28 cellular contexts compared by ENCODE assay signal in genomic region chr5:173178369-173178910, GRCh38. TPM values are rescaled to one million over a fixed set of nuclear protein-coding genes. Genes with fewer than 3 reads are reported as not detected.
DNase-seq lines count a peak whose midpoint lies in the region; ATAC-seq and TF ChIP-seq lines count a peak whose summit lies in the region.
"Had no signal": no experiment of that assay in that cellular context is flagged by ENCODE, and none has a peak within 500 bp of the region (broad histone marks: within the 10 kb centered on the region; RNA-seq: fewer than 3 reads in every experiment).

No MANE protein-coding gene starts in this region.

- no peaks in the 10 kb centered on the region for H3K4me1 Mint-ChIP-seq in stimulated activated effector memory CD8-positive, alpha-beta T cell treated with anti-CD3 and anti-CD28 coated beads, Interleukin-12 subunit alpha, Interleukin-12 subunit beta, amount 100 ng/mL, for 72 hours
- H3K4me1 Mint-ChIP-seq: naive B cell had no signal

- no peak for TF ChIP-seq CTCF in gastrocnemius medialis (IDR thresholded peaks at IDR 0.05 in 4 of 5, conservative IDR thresholded peaks at IDR 0.05 in 1 of 5)

- H3K4me3 ChIP-seq in SJCRH30 (0 out of 2 replicates have a peak overlapping the region, but pooled peaks have one; percentile 1), gastrocnemius medialis (no peak overlapping the region)
- H3K4me3 ChIP-seq: esophagus squamous epithelium, hepatocyte, left ventricle myocardium inferior, skin epidermis, thyroid gland had no signal

- DNase-seq in stimulated activated CD4-positive, alpha-beta T cell treated with anti-CD3 and anti-CD28 coated beads, Interleukin-1b, Interleukin-23, amount 100 ng/mL, for 48 hours = peak; percentile 6
- DNase-seq in stimulated activated CD4-positive, alpha-beta T cell treated with anti-CD3 and anti-CD28 coated beads, Interleukin-2, amount 100 ng/mL, for 48 hours = no peak
- DNase-seq in NCI-H146 treated with DMSO at 0.1 percent for 48 hours (lab: John Stamatoyannopoulos, UW; ENCODE audit: unreplicated experiment) = peak; percentile 57
- peak; percentile 65 to 79 for DNase-seq in SJCRH30
- no peak for DNase-seq in stimulated activated effector memory CD8-positive, alpha-beta T cell treated with anti-CD3 and anti-CD28 coated beads, Interleukin-12 subunit alpha, Interleukin-12 subunit beta, amount 100 ng/mL, for 72 hours (ENCODE audit: low spot score in 2 of 2)
- DNase-seq in gastrocnemius medialis = no peak
- DNase-seq in SKM-1 treated with dmso at 0.1 percent for 144 hours (lab: John Stamatoyannopoulos, UW; ENCODE audit: unreplicated experiment) = no peak
- DNase-seq: activated naive CD4-positive, alpha-beta T cell treated with anti-CD3 and anti-CD28 coated beads for 36 hours; amygdala; CD8-positive, alpha-beta T cell; DMS153; esophagus squamous epithelium; H9; Kasumi-1; left ventricle myocardium inferior; naive B cell; NCI-H187 treated with DMSO at 0.1 percent for 48 hours; NCI-H446 treated with DMSO at 0.1 percent for 48 hours; occipital lobe; stimulated activated CD4-positive, alpha-beta T cell treated with anti-CD3 and anti-CD28 coated beads, Interleukin-4, amount 100 ng/mL, for 4 hours; thyroid gland had no signal

- no peaks in the 10 kb centered on the region for H3K27me3 ChIP-seq in SJCRH30
- H3K27me3 ChIP-seq in gastrocnemius medialis = no peaks in the 10 kb centered on the region
- H3K27me3 ChIP-seq: hepatocyte, thyroid gland had no signal

- no peak for TF ChIP-seq POLR2A in gastrocnemius medialis (IDR thresholded peaks at IDR 0.05)

- intact Hi-C loops in gastrocnemius medialis (cut with DNase I; ENCODE audit: low total_unique reads) = no loop called here

- H3K9me3 ChIP-seq in SJCRH30 (replicated peaks) (0 out of 2 replicates have a peak, but pooled peaks cover 2% of the 10 kb centered on the region), gastrocnemius medialis (no peaks in the 10 kb centered on the region)
- H3K9me3 ChIP-seq: thyroid gland had no signal

- H3K4me1 ChIP-seq in SJCRH30 (peaks cover 8% of the 10 kb centered on the region), gastrocnemius medialis (no peaks in the 10 kb centered on the region)
- H3K4me1 ChIP-seq: esophagus squamous epithelium, left ventricle myocardium inferior, thyroid gland had no signal

- in situ Hi-C loops in gastrocnemius medialis (cut with MboI; ENCODE audit: low sequenced_read_pairs in 4 of 4) = no loop called here

- H3K4me3 Mint-ChIP-seq in stimulated activated effector memory CD8-positive, alpha-beta T cell treated with anti-CD3 and anti-CD28 coated beads, Interleukin-12 subunit alpha, Interleukin-12 subunit beta, amount 100 ng/mL, for 72 hours = no peak overlapping the region
- H3K4me3 Mint-ChIP-seq: activated naive CD4-positive, alpha-beta T cell treated with anti-CD3 and anti-CD28 coated beads for 36 hours; CD8-positive, alpha-beta T cell; H9; naive B cell; stimulated activated naive CD8-positive, alpha-beta T cell treated with anti-CD3 and anti-CD28 coated beads, Interleukin-15, Interleukin-2, amounts not matched to agents 100 ng/mL and 50 ng/mL, for 24 hours had no signal

- H3K9me3 Mint-ChIP-seq in stimulated activated effector memory CD8-positive, alpha-beta T cell treated with anti-CD3 and anti-CD28 coated beads, Interleukin-12 subunit alpha, Interleukin-12 subunit beta, amount 100 ng/mL, for 72 hours = no peaks in the 10 kb centered on the region

- no peaks in the 10 kb centered on the region for H3K36me3 Mint-ChIP-seq in stimulated activated effector memory CD8-positive, alpha-beta T cell treated with anti-CD3 and anti-CD28 coated beads, Interleukin-12 subunit alpha, Interleukin-12 subunit beta, amount 100 ng/mL, for 72 hours

- ATAC-seq in stimulated activated effector memory CD8-positive, alpha-beta T cell treated with anti-CD3 and anti-CD28 coated beads, Interleukin-12 subunit alpha, Interleukin-12 subunit beta, amount 100 ng/mL, for 72 hours = peak; percentile 51
- ATAC-seq in gastrocnemius medialis = no peak
- ATAC-seq: CD8-positive, alpha-beta T cell had no signal

- no peak overlapping the region for H3K27ac Mint-ChIP-seq in stimulated activated effector memory CD8-positive, alpha-beta T cell treated with anti-CD3 and anti-CD28 coated beads, Interleukin-12 subunit alpha, Interleukin-12 subunit beta, amount 100 ng/mL, for 72 hours
- H3K27ac Mint-ChIP-seq: activated naive CD4-positive, alpha-beta T cell treated with anti-CD3 and anti-CD28 coated beads for 36 hours; CD8-positive, alpha-beta T cell; H9; naive B cell; stimulated activated naive CD8-positive, alpha-beta T cell treated with anti-CD3 and anti-CD28 coated beads, Interleukin-15, Interleukin-2, amounts not matched to agents 100 ng/mL and 50 ng/mL, for 24 hours had no signal

- H3K27ac ChIP-seq in SJCRH30 (peak overlapping the region; percentile 47; the same call in 1 of the 2 replicates), gastrocnemius medialis (no peak overlapping the region)
- H3K27ac ChIP-seq: esophagus squamous epithelium, hepatocyte, left ventricle myocardium inferior, skin epidermis, thyroid gland had no signal

- H3K36me3 ChIP-seq in SJCRH30 = no peaks in the 10 kb centered on the region
- H3K36me3 ChIP-seq in gastrocnemius medialis = no peaks in the 10 kb centered on the region
- H3K36me3 ChIP-seq: esophagus squamous epithelium, left ventricle myocardium inferior, thyroid gland had no signal

RNA-seq across cellular contexts. Expression of gene BNIP1, which starts 34.1 kb away (rescaled TPM):
- 18.9 and 22.2 TPM in 2 replicates for total RNA-seq in SJCRH30 (2014; rRNA removed; shearing (Covaris generic))
- total RNA-seq in gastrocnemius medialis = 10 to 100 TPM in 3 of 4 donors, 1 to 10 TPM in 1; 9.2 to 21.6 (median 17.1) TPM

RNA-seq across cellular contexts. Expression of gene NKX2-5, which starts 56.6 kb away (rescaled TPM):
- 25.6 and 26.7 TPM in 2 replicates for total RNA-seq in SJCRH30 (2014; rRNA removed; shearing (Covaris generic))
- not detected for total RNA-seq in gastrocnemius medialis
- total RNA-seq: activated naive CD4-positive, alpha-beta T cell treated with anti-CD3 and anti-CD28 coated beads for 36 hours; bronchial epithelial cell; CD8-positive, alpha-beta T cell; esophagus squamous epithelium; frontal cortex; hepatocyte; mesenteric fat pad; occipital lobe; RPMI7951; thyroid gland had no signal

Comparison
In these comparisons a context has a peak if more than half of its experiments do, and no peak if none do; other contexts are left out.
1. DNase-seq: peak in stimulated activated CD4-positive, alpha-beta T cell treated with anti-CD3 and anti-CD28 coated beads, Interleukin-1b, Interleukin-23, amount 100 ng/mL, for 48 hours (single experiment), NCI-H146 treated with DMSO at 0.1 percent for 48 hours (single experiment) and SJCRH30 (2 of 2); none in stimulated activated CD4-positive, alpha-beta T cell treated with anti-CD3 and anti-CD28 coated beads, Interleukin-2, amount 100 ng/mL, for 48 hours (0 of 2), stimulated activated effector memory CD8-positive, alpha-beta T cell treated with anti-CD3 and anti-CD28 coated beads, Interleukin-12 subunit alpha, Interleukin-12 subunit beta, amount 100 ng/mL, for 72 hours (0 of 2), gastrocnemius medialis (0 of 2) and SKM-1 treated with dmso at 0.1 percent for 144 hours (single experiment).
2. RNA of gene NKX2-5, which starts 56.6 kb away (total RNA-seq): 25.6 to 26.7 TPM in SJCRH30; not detected in gastrocnemius medialis; every median in the first group is over 10 times any median in the second.